8 cellular contexts compared by ENCODE assay signal in the genomic region with DNA sequence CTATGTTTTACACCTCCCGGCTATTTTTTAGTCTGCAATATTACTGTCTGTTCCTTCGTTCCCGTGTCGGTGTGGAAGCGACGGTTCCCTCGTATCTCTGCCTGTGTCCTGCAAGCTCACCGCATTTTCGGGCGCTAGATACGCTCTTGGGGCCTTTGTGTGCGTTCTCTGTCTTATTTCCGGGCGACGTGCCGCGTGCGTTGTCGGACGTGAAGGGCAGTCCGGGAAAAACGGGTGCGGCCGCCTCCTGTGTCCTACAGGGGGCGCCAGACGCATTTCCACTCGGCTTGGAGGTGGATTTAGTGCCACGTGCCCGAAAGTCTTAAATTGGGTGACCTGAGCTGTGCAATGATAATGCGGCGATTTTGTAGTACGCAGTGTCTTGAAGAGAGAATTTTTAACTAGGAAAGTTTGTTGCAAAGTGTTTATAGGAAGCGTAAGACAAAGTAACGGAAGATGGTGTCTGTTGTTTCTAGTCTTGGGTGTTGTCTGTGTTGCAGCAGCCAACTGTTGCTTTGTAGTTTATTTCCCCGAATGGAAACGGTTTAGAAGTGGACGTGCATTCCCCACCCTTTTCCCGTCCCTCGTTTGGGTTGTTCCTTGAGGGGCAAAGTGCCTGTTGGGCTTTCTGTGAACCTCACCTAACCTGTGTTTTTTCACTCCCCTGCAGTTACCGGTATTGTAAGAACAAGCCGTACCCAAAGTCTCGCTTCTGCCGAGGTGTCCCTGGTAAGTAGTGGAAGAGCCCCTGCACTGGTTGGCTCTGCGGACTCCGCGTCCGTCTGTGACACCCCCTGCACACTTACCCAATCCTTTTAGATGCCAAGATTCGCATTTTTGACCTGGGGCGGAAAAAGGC. TPM values are rescaled to one million over a fixed set of nuclear protein-coding genes. Genes with fewer than 3 reads are reported as not detected.
DNase-seq lines count a peak whose midpoint lies in the region; ATAC-seq and TF ChIP-seq lines count a peak whose summit lies in the region.

No MANE protein-coding gene starts in this region.

- peak overlapping the region; percentile 87 for H3K18ac ChIP-seq in trophoblast cell (ENCODE audit: low read length)

- H3K9me3 ChIP-seq in adipocyte (ENCODE audit: control insufficient read depth, low read length), result no peaks in the 10 kb centered on the region
- H3K9me3 ChIP-seq in trophoblast cell (ENCODE audit: insufficient read depth, low read depth, low read length), result peaks cover 1% of the 10 kb centered on the region
- no peaks in the 10 kb centered on the region for H3K9me3 ChIP-seq in transverse colon

- H3K27me3 ChIP-seq in adipocyte (replicated peaks; ENCODE audit: control insufficient read depth, insufficient read depth, low read length) (no peaks in the 10 kb centered on the region), trophoblast cell (ENCODE audit: insufficient read depth, low read length) (no peaks in the 10 kb centered on the region), transverse colon (no peaks in the 10 kb centered on the region)

- peak overlapping the region; percentile 93 for H4K8ac ChIP-seq in trophoblast cell (ENCODE audit: low read depth, low read length)

- H3K4me3 ChIP-seq in NB4 (ENCODE audit: low read depth, low read length) (peak overlapping the region; percentile 100), adipocyte (ENCODE audit: low read length) (peak overlapping the region; percentile 89), trophoblast cell (ENCODE audit: low read depth, low read length) (peak overlapping the region; percentile 91), transverse colon (peak overlapping the region; percentile 60 to 84 (median 67))

- H3K79me1 ChIP-seq in trophoblast cell (ENCODE audit: low read length), result peaks cover 15% of the 10 kb centered on the region

- H2BK120ac ChIP-seq in trophoblast cell (ENCODE audit: insufficient read depth, low read length, poor library complexity), result peak overlapping the region; percentile 93

- H2BK5ac ChIP-seq in trophoblast cell (ENCODE audit: low read depth, low read length, poor library complexity), result peak overlapping the region; percentile 92

- H2AK5ac ChIP-seq in trophoblast cell (ENCODE audit: low read length), result peak overlapping the region; percentile 94

- TF ChIP-seq POLR2A in NB4 (IDR thresholded peaks at IDR 0.05; ENCODE audit: extremely low read depth, insufficient read length) (no peak), transverse colon (IDR thresholded peaks at IDR 0.05) (no peak)

- DNase-seq in AG08395 (ENCODE audit: low spot score), result peak; percentile 32
- DNase-seq in NB4 (ENCODE audit: low read depth), result peak; percentile 90
- peak; percentile 41 to 63 for DNase-seq in SW 1271 (lab: John Stamatoyannopoulos, UW)
- DNase-seq in adipocyte (ENCODE audit: low read depth), result peak; percentile 85
- DNase-seq in cardiac septum (ENCODE audit: low spot score), result peak; percentile 92
- DNase-seq in trophoblast cell, result peak; percentile 70 to 77
- peak; percentile 91 for DNase-seq in transverse colon

- peak overlapping the region; percentile 92 for H3K27ac ChIP-seq in trophoblast cell (ENCODE audit: low read depth, low read length)
- H3K27ac ChIP-seq in transverse colon, result peak overlapping the region; percentile 97 to 99 (median 98)

- H3K9ac ChIP-seq in adipocyte (ENCODE audit: low read length) (peak overlapping the region; percentile 100), trophoblast cell (ENCODE audit: low read length) (peak overlapping the region; percentile 91)

- peak overlapping the region; percentile 91 for H4K91ac ChIP-seq in trophoblast cell (ENCODE audit: low read depth, low read length)

- WGBS in trophoblast cell (ENCODE audit: extremely low coverage, insufficient coverage, insufficient read length), result no CpG with 5 or more reads among the region's 49 CpGs
- WGBS in transverse colon (ENCODE audit: low coverage in 1 of 2), 2 donors, result 49% methylated on average over 49 of the region's 49 CpGs; no CpG with 5 or more reads in 1 of the 2 donors

- peak overlapping the region; percentile 98 for H3K4ac ChIP-seq in trophoblast cell (ENCODE audit: low read depth, low read length)

- peak overlapping the region; percentile 92 for H4K12ac ChIP-seq in trophoblast cell (ENCODE audit: low read depth, low read length)

- TF ChIP-seq CTCF in NB4 (IDR thresholded peaks at IDR 0.05; ENCODE audit: low read depth, low read length) (peak; percentile 54), transverse colon (IDR thresholded peaks at IDR 0.05) (peak; percentile 78 to 91 (median 80))

- no peak overlapping the region for H3K23ac ChIP-seq in trophoblast cell (ENCODE audit: low read length)

- peaks cover 7% of the 10 kb centered on the region for H3K79me2 ChIP-seq in trophoblast cell (ENCODE audit: control insufficient read depth, insufficient read depth, low read length, poor library complexity)

- TF ChIP-seq EP300 in transverse colon (IDR thresholded peaks at IDR 0.05; ENCODE audit: low read depth), result no peak

- peak overlapping the region; percentile 69 for H3K4me2 ChIP-seq in trophoblast cell (ENCODE audit: low read length)

- H3K14ac ChIP-seq in trophoblast cell (ENCODE audit: low read length), result peak overlapping the region; percentile 90

- in situ Hi-C loops in transverse colon (cut with MboI; ENCODE audit: low pct_ligation_motif_present in 1 of 4, low pct_unique_long_range_greater_than_20kb in 1 of 4, low sequenced_read_pairs in 3 of 4), result no loop called here

- peak; percentile 28 for ATAC-seq in GM21360 (IDR thresholded peaks at IDR 0.05; ENCODE audit: unreplicated experiment)

- peaks cover 26% of the 10 kb centered on the region for H3K36me3 ChIP-seq in adipocyte (ENCODE audit: control insufficient read depth, insufficient read depth, low read length, severe bottlenecking)
- peaks cover 24 to 27% of the 10 kb centered on the region in 2 experiments for H3K36me3 ChIP-seq in trophoblast cell (ENCODE audit: control insufficient read depth in 1 of 2, insufficient read depth in 2 of 2, low read length in 2 of 2)
- peaks cover 0 to 10% (median 0%) of the 10 kb centered on the region in 4 donors for H3K36me3 ChIP-seq in transverse colon

- no peak overlapping the region for H2BK12ac ChIP-seq in trophoblast cell (ENCODE audit: low read length)

- intact Hi-C loops in cardiac septum (cut with DNase I) (loop anchor here (10.0 kb wide), 1 partner anchor 46 kb away; the partner anchor contains the start of gene FAM50A), transverse colon (cut with DNase I; ENCODE audit: low total_unique reads) (loop anchor here (5.0 kb wide), 1 partner anchor 47 kb away; no protein-coding TSS in a partner anchor)

- H2AFZ ChIP-seq in trophoblast cell (ENCODE audit: insufficient read depth, low read length, poor library complexity), result no peak overlapping the region

- H3K4me1 ChIP-seq in adipocyte (ENCODE audit: control insufficient read depth, insufficient read depth, low read length) (peaks cover 3% of the 10 kb centered on the region), trophoblast cell (ENCODE audit: control insufficient read depth in 1 of 2, insufficient read depth in 2 of 2, low read length in 2 of 2) (peaks cover 0 to 3% of the 10 kb centered on the region in 2 experiments), transverse colon (peaks cover 0 to 20% (median 8%) of the 10 kb centered on the region in 4 donors)

RNA-seq across cellular contexts. Expression of gene RPL10, which starts 0.7 kb away (rescaled TPM):
- total RNA-seq in cardiac septum (1,520 TPM), transverse colon (1,000 to 10,000 TPM; 1,352 to 4,861 (median 3,415) TPM)
- polyA plus RNA-seq in trophoblast cell (2013), result 2,879 and 2,940 TPM in 2 replicates

RNA-seq across cellular contexts. Expression of gene DNASE1L1, which starts 10.2 kb away (rescaled TPM):
- total RNA-seq in cardiac septum, result 32.9 TPM
- polyA plus RNA-seq in trophoblast cell (2013), result 19.1 and 20.0 TPM in 2 replicates
- total RNA-seq in transverse colon, result 100 to 1,000 TPM in 1 of 4 donors, 10 to 100 TPM in 3; 15.9 to 156 (median 36.9) TPM

RNA-seq across cellular contexts. Expression of gene TAFAZZIN, which starts 12.4 kb away (rescaled TPM):
- 41.6 TPM for total RNA-seq in cardiac septum
- 14.4 and 14.7 TPM in 2 replicates for polyA plus RNA-seq in trophoblast cell (2013)
- 100 to 1,000 TPM in 2 of 4 donors, 10 to 100 TPM in 2; 46.7 to 495 (median 101) TPM for total RNA-seq in transverse colon

RNA-seq across cellular contexts. Expression of gene EMD, which starts 19.8 kb away (rescaled TPM):
- 66.2 TPM for total RNA-seq in cardiac septum
- 70.7 and 72.7 TPM in 2 replicates for polyA plus RNA-seq in trophoblast cell (2013)
- 10 to 100 TPM; 27.3 to 89.8 (median 55.5) TPM for total RNA-seq in transverse colon

RNA-seq across cellular contexts. Expression of gene FLNA, which starts 24.5 kb away (rescaled TPM):
- 347 TPM for total RNA-seq in cardiac septum
- 739 and 796 TPM in 2 replicates for polyA plus RNA-seq in trophoblast cell (2013)
- total RNA-seq in transverse colon, result 1,000 to 10,000 TPM in 2 of 4 donors, 100 to 1,000 TPM in 2; 632 to 3,163 (median 1,262) TPM

Comparison
In these comparisons a context has a peak if more than half of its experiments do, and no peak if none do; other contexts are left out.
1. Peak in every context shown above with its lines: DNase-seq, ATAC-seq, H3K4me3 ChIP-seq and H3K27ac ChIP-seq.
2. DNase-seq: peak in every context shown above with its lines; median percentile 92 in cardiac septum; 91 in transverse colon; 90 in NB4; 85 in adipocyte; 74 in trophoblast cell; 52 in SW 1271; 32 in AG08395.